ENCODE assay signal across 11 cellular contexts in the genomic region with DNA sequence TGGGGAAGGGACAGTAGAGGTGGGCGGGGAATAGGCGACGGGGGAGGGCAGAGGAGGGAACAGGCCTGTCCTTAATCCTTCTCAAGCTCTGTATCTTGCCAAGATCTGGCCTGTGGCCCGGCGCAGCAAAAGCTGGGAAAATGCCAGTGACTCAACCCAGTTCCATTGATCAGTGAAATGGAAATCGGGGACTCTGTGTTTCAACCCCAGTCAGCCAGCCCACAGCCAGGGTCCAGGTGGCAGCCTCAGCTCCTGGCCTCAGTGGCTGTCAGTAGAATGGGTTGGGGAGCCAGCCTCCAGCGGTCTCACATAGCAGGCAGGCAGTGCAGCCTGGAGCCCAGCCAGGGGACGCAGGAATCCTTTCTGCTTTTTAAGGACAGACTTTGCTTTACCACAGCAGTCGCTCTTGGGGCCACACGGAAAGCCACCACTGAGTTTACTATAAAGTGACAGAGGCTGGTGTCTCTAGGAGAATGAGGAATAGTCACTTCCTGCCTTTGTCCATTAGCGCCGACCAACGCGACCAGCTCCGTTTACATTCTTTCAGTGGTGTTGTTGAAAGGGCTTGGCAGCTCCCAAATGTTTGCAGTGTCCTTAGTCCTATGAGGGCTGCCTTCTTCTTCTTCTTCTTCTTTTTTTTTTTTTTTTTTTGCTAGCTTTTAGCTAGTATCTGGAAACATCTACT.
DNase-seq lines count a peak whose midpoint lies in the region; ATAC-seq, FAIRE-seq and TF ChIP-seq lines count a peak whose summit lies in the region.
"Had no signal": no experiment of that assay in that cellular context is flagged by ENCODE, and none has a peak within 500 bp of the region (broad histone marks: within the 10 kb centered on the region; RNA-seq: fewer than 3 reads in every experiment).

No MANE protein-coding gene starts in this region.

- FAIRE-seq in A549 (lab: Jason Lieb, UNC) (peak; percentile 23), GM19239 (lab: Jason Lieb, UNC) (no peak)
- FAIRE-seq: islet of Langerhans had no signal

- H3K36me3 Mint-ChIP-seq in glutamatergic neuron (ENCODE audit: unreplicated experiment) = peaks cover 5% of the 10 kb centered on the region
- H3K36me3 Mint-ChIP-seq: CD4-positive, CD25-positive, alpha-beta regulatory T cell had no signal

- peak; percentile 62 to 84 for DNase-seq in A549 (ENCODE audit: low read depth in 1 of 2, low spot score in 1 of 2)
- DNase-seq in NCI-H446 (lab: John Stamatoyannopoulos, UW) = peak; percentile 29 to 77
- peak; percentile 49 for DNase-seq in epithelial cell of esophagus (ENCODE audit: low read depth)
- no peak for DNase-seq in GM19239 (ENCODE audit: insufficient read length, low spot score)
- DNase-seq in glutamatergic neuron = no peak
- no peak for DNase-seq in stimulated activated CD4-positive, alpha-beta T cell treated with anti-CD3 and anti-CD28 coated beads, Interleukin-2, amount 100 ng/mL, for 24 hours
- DNase-seq: activated CD8-positive, alpha-beta memory T cell treated with anti-CD3 and anti-CD28 coated beads for 24 hours; CD4-positive, CD25-positive, alpha-beta regulatory T cell had no signal

- TF ChIP-seq RAD21 in A549 (conservative IDR thresholded peaks at IDR 0.05 in 1 of 2, IDR thresholded peaks at IDR 0.05 in 1 of 2) = no peak; a peak in 1 of 5 replicates

- H3K27me3 ChIP-seq in mucosa of stomach (ENCODE audit: control insufficient read depth, insufficient read depth, low read length) = no peaks in the 10 kb centered on the region

- no peaks in the 10 kb centered on the region for H3K9me3 ChIP-seq in A549
- no peaks in the 10 kb centered on the region for H3K9me3 ChIP-seq in mucosa of stomach (ENCODE audit: control insufficient read depth, low read length)

- no peak overlapping the region for H3K27ac Mint-ChIP-seq in glutamatergic neuron (ENCODE audit: unreplicated experiment)

- CTCF ChIA-PET in A549 (lab: Yijun Ruan, JAX) = interaction anchor here (0.6 to 8.1 kb wide), 58 partner anchors 9 to 1988 kb away, joined by 3 to 130 read pairs (median 5); a partner anchor contains a TSS

- 0 out of 5 replicates have a peak, but pooled peaks of 1 of the 2 experiments have one; percentile 19 for TF ChIP-seq EP300 in A549 (IDR thresholded peaks at IDR 0.05)

- H3K4me2 ChIP-seq in A549 = peak overlapping the region; percentile 74

- H3K9ac ChIP-seq in mucosa of stomach (ENCODE audit: low read length) = peak overlapping the region; percentile 66

- H3K4me3 Mint-ChIP-seq in glutamatergic neuron (ENCODE audit: unreplicated experiment) = no peak overlapping the region
- H3K4me3 Mint-ChIP-seq: CD4-positive, CD25-positive, alpha-beta regulatory T cell had no signal

- peak overlapping the region; percentile 92 to 97 for H3K27ac ChIP-seq in A549

- no peaks in the 10 kb centered on the region for H3K36me3 ChIP-seq in mucosa of stomach (ENCODE audit: control insufficient read depth, insufficient read depth, low read length)

- H3K27me3 Mint-ChIP-seq in glutamatergic neuron (ENCODE audit: unreplicated experiment) = no peaks in the 10 kb centered on the region

- no peak for TF ChIP-seq CTCF in A549 (IDR thresholded peaks at IDR 0.05)
- no peak for TF ChIP-seq CTCF in epithelial cell of esophagus (IDR thresholded peaks at IDR 0.05; ENCODE audit: insufficient read depth, low read depth, low read length, missing control alignments)
- TF ChIP-seq CTCF in glutamatergic neuron (IDR thresholded peaks at IDR 0.05; ENCODE audit: partially characterized antibody, unreplicated experiment) = no peak

- POLR2A ChIA-PET in A549 (lab: Yijun Ruan, JAX) = interaction anchor here (0.6 to 6.0 kb wide), 20 partner anchors 9 to 193 kb away, joined by 3 to 92 read pairs (median 6); a partner anchor contains a TSS

- ATAC-seq in A549 = peak; percentile 55 to 66
- no peak for ATAC-seq in HG03159 (IDR thresholded peaks at IDR 0.05; ENCODE audit: unreplicated experiment)

- peak; percentile 29 for TF ChIP-seq POLR2A in A549 (IDR thresholded peaks at IDR 0.05; ENCODE audit: low read length)

- H3K9me3 Mint-ChIP-seq in glutamatergic neuron (ENCODE audit: unreplicated experiment) = peaks cover 4% of the 10 kb centered on the region

- peak overlapping the region; percentile 31 for H3K4me3 ChIP-seq in A549
- H3K4me3 ChIP-seq in epithelial cell of esophagus (ENCODE audit: low read length) = no peak overlapping the region
- H3K4me3 ChIP-seq in mucosa of stomach (ENCODE audit: low read length) = no peak overlapping the region

- peaks cover 27% of the 10 kb centered on the region for H3K4me1 Mint-ChIP-seq in glutamatergic neuron (ENCODE audit: low read depth, unreplicated experiment)
- H3K4me1 Mint-ChIP-seq: CD4-positive, CD25-positive, alpha-beta regulatory T cell had no signal

- 1% methylated on average over 14 of the region's 15 CpGs for WGBS in A549 (ENCODE audit: missing lambda C conversion rate)

- H3K4me1 ChIP-seq in A549 (peaks cover 88% of the 10 kb centered on the region), mucosa of stomach (ENCODE audit: control insufficient read depth, insufficient read depth, low read length) (peaks cover 54% of the 10 kb centered on the region)

TF ChIP-seq in A549, 52 proteins besides CTCF, POLR2A, EP300 and RAD21 (continues in another document):
- no peak for TF ChIP-seq FOSL2 (IDR thresholded peaks at IDR 0.05)
- TF ChIP-seq FOSL2 (CRISPR knock-in tag; IDR thresholded peaks at IDR 0.05) = 0 out of 2 replicates have a peak, but pooled peaks have one; percentile 32
- no peak for TF ChIP-seq MAZ (IDR thresholded peaks at IDR 0.05; ENCODE audit: borderline replicate concordance, low read depth, low read length)
- TF ChIP-seq, protein P1, sequence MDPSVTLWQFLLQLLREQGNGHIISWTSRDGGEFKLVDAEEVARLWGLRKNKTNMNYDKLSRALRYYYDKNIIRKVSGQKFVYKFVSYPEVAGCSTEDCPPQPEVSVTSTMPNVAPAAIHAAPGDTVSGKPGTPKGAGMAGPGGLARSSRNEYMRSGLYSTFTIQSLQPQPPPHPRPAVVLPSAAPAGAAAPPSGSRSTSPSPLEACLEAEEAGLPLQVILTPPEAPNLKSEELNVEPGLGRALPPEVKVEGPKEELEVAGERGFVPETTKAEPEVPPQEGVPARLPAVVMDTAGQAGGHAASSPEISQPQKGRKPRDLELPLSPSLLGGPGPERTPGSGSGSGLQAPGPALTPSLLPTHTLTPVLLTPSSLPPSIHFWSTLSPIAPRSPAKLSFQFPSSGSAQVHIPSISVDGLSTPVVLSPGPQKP (IDR thresholded peaks at IDR 0.05; ENCODE audit: low read depth, low read length) = no peak
- peak; percentile 44 to 58; a peak in 3 of 5 replicates for TF ChIP-seq JUN (IDR thresholded peaks at IDR 0.05)
- no peak for TF ChIP-seq KDM5A (IDR thresholded peaks at IDR 0.05)
- TF ChIP-seq HOXB13 (CRISPR knock-in tag; IDR thresholded peaks at IDR 0.05; ENCODE audit: low read depth) = 0 out of 2 replicates have a peak, but pooled peaks have one; percentile 54
- TF ChIP-seq RCOR1 (IDR thresholded peaks at IDR 0.05; ENCODE audit: low read depth, low read length) = no peak
- TF ChIP-seq GATA3 (IDR thresholded peaks at IDR 0.05; ENCODE audit: borderline replicate concordance) = peak; percentile 61
- no peak; the same call in 1 of the 2 replicates for TF ChIP-seq CHD4 (IDR thresholded peaks at IDR 0.05; ENCODE audit: borderline replicate concordance)
- no peak for TF ChIP-seq PHF8 (IDR thresholded peaks at IDR 0.05; ENCODE audit: borderline replicate concordance, low read depth)
- TF ChIP-seq KDM1A (IDR thresholded peaks at IDR 0.05; ENCODE audit: low read depth) = peak; percentile 87
- TF ChIP-seq, protein P2, sequence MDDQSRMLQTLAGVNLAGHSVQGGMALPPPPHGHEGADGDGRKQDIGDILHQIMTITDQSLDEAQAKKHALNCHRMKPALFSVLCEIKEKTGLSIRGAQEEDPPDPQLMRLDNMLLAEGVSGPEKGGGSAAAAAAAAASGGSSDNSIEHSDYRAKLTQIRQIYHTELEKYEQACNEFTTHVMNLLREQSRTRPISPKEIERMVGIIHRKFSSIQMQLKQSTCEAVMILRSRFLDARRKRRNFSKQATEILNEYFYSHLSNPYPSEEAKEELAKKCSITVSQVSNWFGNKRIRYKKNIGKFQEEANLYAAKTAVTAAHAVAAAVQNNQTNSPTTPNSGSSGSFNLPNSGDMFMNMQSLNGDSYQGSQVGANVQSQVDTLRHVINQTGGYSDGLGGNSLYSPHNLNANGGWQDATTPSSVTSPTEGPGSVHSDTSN (IDR thresholded peaks at IDR 0.05) = no peak
- TF ChIP-seq ESRRA (IDR thresholded peaks at IDR 0.05; ENCODE audit: borderline replicate concordance, low read length) = no peak
- TF ChIP-seq JUNB (IDR thresholded peaks at IDR 0.05) = no peak
- no peak for TF ChIP-seq CEBPB (IDR thresholded peaks at IDR 0.05)
- TF ChIP-seq, protein P3, sequence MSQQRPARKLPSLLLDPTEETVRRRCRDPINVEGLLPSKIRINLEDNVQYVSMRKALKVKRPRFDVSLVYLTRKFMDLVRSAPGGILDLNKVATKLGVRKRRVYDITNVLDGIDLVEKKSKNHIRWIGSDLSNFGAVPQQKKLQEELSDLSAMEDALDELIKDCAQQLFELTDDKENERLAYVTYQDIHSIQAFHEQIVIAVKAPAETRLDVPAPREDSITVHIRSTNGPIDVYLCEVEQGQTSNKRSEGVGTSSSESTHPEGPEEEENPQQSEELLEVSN (IDR thresholded peaks at IDR 0.05; ENCODE audit: borderline replicate concordance, low read depth) = peak; percentile 26; the same call in 1 of the 2 replicates
- 0 out of 2 replicates have a peak, but pooled peaks have one; percentile 66 for TF ChIP-seq HOXB5 (CRISPR knock-in tag; IDR thresholded peaks at IDR 0.05)
- TF ChIP-seq, protein P4, sequence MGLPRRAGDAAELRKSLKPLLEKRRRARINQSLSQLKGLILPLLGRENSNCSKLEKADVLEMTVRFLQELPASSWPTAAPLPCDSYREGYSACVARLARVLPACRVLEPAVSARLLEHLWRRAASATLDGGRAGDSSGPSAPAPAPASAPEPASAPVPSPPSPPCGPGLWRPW (IDR thresholded peaks at IDR 0.05) = no peak
- no peak for TF ChIP-seq MAFK (IDR thresholded peaks at IDR 0.05; ENCODE audit: partially characterized antibody)
- no peak for TF ChIP-seq RARB (CRISPR knock-in tag; IDR thresholded peaks at IDR 0.05)
- no peak for TF ChIP-seq HOXA7 (CRISPR knock-in tag; IDR thresholded peaks at IDR 0.05)
- no peak for TF ChIP-seq EHF (CRISPR knock-in tag; IDR thresholded peaks at IDR 0.05)
- no peak for TF ChIP-seq MYC (IDR thresholded peaks at IDR 0.05; ENCODE audit: borderline replicate concordance, low read length)
- TF ChIP-seq HDAC2 (IDR thresholded peaks at IDR 0.05) = 0 out of 2 replicates have a peak, but pooled peaks have one; percentile 26
- no peak for TF ChIP-seq EHMT2 (IDR thresholded peaks at IDR 0.05; ENCODE audit: low read depth)
- TF ChIP-seq SMC3 (IDR thresholded peaks at IDR 0.05) = 0 out of 3 replicates have a peak, but pooled peaks have one; percentile 8
- TF ChIP-seq ZSCAN20 (CRISPR knock-in tag; IDR thresholded peaks at IDR 0.05) = no peak
- no peak for TF ChIP-seq HEYL (CRISPR knock-in tag; IDR thresholded peaks at IDR 0.05)
- no peak for TF ChIP-seq TFCP2L1 (CRISPR knock-in tag; IDR thresholded peaks at IDR 0.05)

Comparison
In these comparisons a context has a peak if more than half of its experiments do, and no peak if none do; other contexts are left out.
1. DNase-seq: peak in A549 (2 of 2), NCI-H446 (2 of 2) and epithelial cell of esophagus (single experiment); none in GM19239 (single experiment), glutamatergic neuron (single experiment) and stimulated activated CD4-positive, alpha-beta T cell treated with anti-CD3 and anti-CD28 coated beads, Interleukin-2, amount 100 ng/mL, for 24 hours (0 of 2).